34 cellular contexts compared by ENCODE assay signal in the genomic region with DNA sequence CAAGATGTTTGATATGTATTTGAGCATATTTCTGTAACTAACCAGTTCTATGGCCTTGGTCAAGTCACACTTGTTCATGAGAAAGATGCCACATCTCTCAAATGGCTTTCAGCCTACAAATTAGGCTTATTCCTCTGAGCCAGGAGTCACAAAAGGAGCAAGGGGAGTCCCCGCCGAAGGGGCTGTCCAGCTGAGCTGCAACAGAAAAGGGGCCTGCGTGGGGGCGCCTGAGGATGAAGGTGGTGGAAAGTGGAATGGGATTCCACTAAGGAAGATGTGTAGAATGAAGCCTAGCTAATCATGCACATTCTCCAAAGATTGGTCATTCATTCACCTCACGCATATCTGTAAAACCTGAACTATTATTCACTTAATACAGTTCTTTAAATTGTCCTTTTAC. TPM values are rescaled to one million over a fixed set of nuclear protein-coding genes. Genes with fewer than 3 reads are reported as not detected.
"Had no signal": no experiment of that assay in that cellular context is flagged by ENCODE, and none has a peak within 500 bp of the region (broad histone marks: within the 10 kb centered on the region; RNA-seq: fewer than 3 reads in every experiment).

No MANE protein-coding gene starts in this region.

- DNase-seq: activated B cell treated with CpG ODN at 0.5 μM for 24 hours; activated CD4-positive, alpha-beta memory T cell treated with anti-CD3 and anti-CD28 coated beads for 36 hours; activated CD4-positive, alpha-beta T cell treated with anti-CD3 and anti-CD28 coated beads for 4 hours; activated CD4-positive, alpha-beta T cell treated with anti-CD3 and anti-CD28 coated beads, Interleukin-2, amount 10 ng/mL, durations not matched to agents 24 days and 14 days; activated CD4-positive, alpha-beta T cell treated with anti-CD3 and anti-CD28 coated beads, Interleukin-2, amount 50 U/mL, for 1 hour; activated CD4-positive, alpha-beta T cell treated with anti-CD3 and anti-CD28 coated beads, Interleukin-2, amount 50 U/mL, for 4 hours; activated CD4-positive, CD25-positive, alpha-beta regulatory T cell treated with anti-CD3 and anti-CD28 coated beads, Interleukin-2, amount 50 U/mL, for 72 hours; activated CD8-positive, alpha-beta T cell treated with anti-CD3 and anti-CD28 coated beads for 36 hours; activated effector memory CD4-positive, alpha-beta T cell treated with anti-CD3 and anti-CD28 coated beads, Interleukin-2, amount 50 U/mL, for 16 hours; activated gamma-delta T cell treated with Interleukin-2 at 50 U/mL for 16 hours; activated naive CD4-positive, alpha-beta T cell; activated naive CD4-positive, alpha-beta T cell treated with anti-CD3 and anti-CD28 coated beads, Interleukin-2, amount 10 ng/mL, durations not matched to agents 7 days and 5 days; activated naive CD8-positive, alpha-beta T cell treated with anti-CD3 and anti-CD28 coated beads, Interleukin-2, amount 10 ng/mL, durations not matched to agents 7 days and 5 days; activated naive CD8-positive, alpha-beta T cell treated with anti-CD3 and anti-CD28 coated beads, Interleukin-2, amount 50 U/mL, for 24 hours; activated T-cell treated with anti-CD3 and anti-CD28 coated beads for 4 hours; activated T-cell treated with anti-CD3 and anti-CD28 coated beads, Interleukin-2, amount 50 U/mL, for 1 hour; activated T-cell treated with anti-CD3 and anti-CD28 coated beads, Interleukin-2, amount 50 U/mL, for 4 hours; activated T-cell treated with anti-CD3 and anti-CD28 coated beads, Interleukin-2, amount 50 U/mL, for 72 hours; amygdala; anterior cingulate cortex; caudate nucleus; cerebellar nuclear complex; SW 1271; T-helper 1 cell; T-helper 9 cell had no signal

- H3K36me3 Mint-ChIP-seq: activated CD4-positive, alpha-beta memory T cell treated with anti-CD3 and anti-CD28 coated beads for 36 hours; activated naive CD4-positive, alpha-beta T cell treated with anti-CD3 and anti-CD28 coated beads, Interleukin-2, amount 10 ng/mL, durations not matched to agents 7 days and 5 days; activated naive CD4-positive, alpha-beta T cell treated with anti-CD3 and anti-CD28 coated beads, Interleukin-2, amount 50 U/mL, for 24 hours; activated naive CD8-positive, alpha-beta T cell; activated naive CD8-positive, alpha-beta T cell treated with anti-CD3 and anti-CD28 coated beads, Interleukin-2, amount 10 ng/mL, durations not matched to agents 7 days and 5 days; brain had no signal

- H3K27ac Mint-ChIP-seq: activated B cell treated with CpG ODN at 0.5 μM for 24 hours; activated CD4-positive, alpha-beta memory T cell treated with anti-CD3 and anti-CD28 coated beads for 36 hours; activated CD4-positive, alpha-beta T cell treated with anti-CD3 and anti-CD28 coated beads, Interleukin-2, amount 10 ng/mL, durations not matched to agents 24 days and 14 days; activated CD8-positive, alpha-beta T cell treated with anti-CD3 and anti-CD28 coated beads for 36 hours; activated naive CD4-positive, alpha-beta T cell treated with anti-CD3 and anti-CD28 coated beads, Interleukin-2, amount 10 ng/mL, durations not matched to agents 7 days and 5 days; activated naive CD4-positive, alpha-beta T cell treated with anti-CD3 and anti-CD28 coated beads, Interleukin-2, amount 50 U/mL, for 24 hours; activated naive CD8-positive, alpha-beta T cell; activated naive CD8-positive, alpha-beta T cell treated with anti-CD3 and anti-CD28 coated beads, Interleukin-2, amount 10 ng/mL, durations not matched to agents 7 days and 5 days; activated naive CD8-positive, alpha-beta T cell treated with anti-CD3 and anti-CD28 coated beads, Interleukin-2, amount 50 U/mL, for 24 hours; activated T-cell treated with anti-CD3 and anti-CD28 coated beads, Interleukin-2, amount 50 U/mL, for 72 hours; activated T-helper 1 cell treated with anti-CD3 and anti-CD28 coated beads, Interleukin-12 subunit alpha, Interleukin-12 subunit beta, Interleukin-2, Interleukin-4 antibody, amounts not matched to agents 30 ng/mL and 10 ng/mL and 1 ng/mL, durations not matched to agents 14 hours and 24 hours and 36 hours; activated T-helper 17 cell treated with anti-CD3 and anti-CD28 coated beads, Interleukin-2, amount 50 U/mL, for 72 hours; brain; T-helper 1 cell treated with Interleukin-12 subunit alpha and Interleukin-12 subunit beta and Interleukin-4 antibody, amounts not matched to agents 30 μg/mL and 1 μg/mL, for 36 hours had no signal

- ATAC-seq: activated CD8-positive, alpha-beta T cell treated with anti-CD3 and anti-CD28 coated beads for 36 hours; activated T-cell treated with anti-CD3 and anti-CD28 coated beads, Interleukin-2, amount 50 U/mL, for 4 hours; activated T-cell treated with anti-CD3 and anti-CD28 coated beads, Interleukin-2, amount 50 U/mL, for 72 hours; activated T-helper 17 cell treated with anti-CD3 and anti-CD28 coated beads, Interleukin-2, amount 50 U/mL, for 72 hours had no signal

- H3K4me1 Mint-ChIP-seq: activated B cell treated with CpG ODN at 0.5 μM for 24 hours; activated CD4-positive, alpha-beta T cell treated with anti-CD3 and anti-CD28 coated beads, Interleukin-2, amount 10 ng/mL, durations not matched to agents 24 days and 14 days; activated naive CD4-positive, alpha-beta T cell treated with anti-CD3 and anti-CD28 coated beads, Interleukin-2, amount 10 ng/mL, durations not matched to agents 7 days and 5 days; activated naive CD4-positive, alpha-beta T cell treated with anti-CD3 and anti-CD28 coated beads, Interleukin-2, amount 50 U/mL, for 24 hours; activated naive CD8-positive, alpha-beta T cell treated with anti-CD3 and anti-CD28 coated beads, Interleukin-2, amount 10 ng/mL, durations not matched to agents 7 days and 5 days; activated naive CD8-positive, alpha-beta T cell treated with anti-CD3 and anti-CD28 coated beads, Interleukin-2, amount 50 U/mL, for 24 hours; activated T-helper 17 cell treated with anti-CD3 and anti-CD28 coated beads, Interleukin-2, amount 50 U/mL, for 72 hours; central memory CD8-positive, alpha-beta T cell had no signal

- H3K4me3 Mint-ChIP-seq: activated B cell treated with CpG ODN at 0.5 μM for 24 hours; activated CD4-positive, alpha-beta memory T cell treated with anti-CD3 and anti-CD28 coated beads for 36 hours; activated CD4-positive, alpha-beta T cell treated with anti-CD3 and anti-CD28 coated beads, Interleukin-2, amount 10 ng/mL, durations not matched to agents 24 days and 14 days; activated CD8-positive, alpha-beta T cell treated with anti-CD3 and anti-CD28 coated beads for 36 hours; activated naive CD4-positive, alpha-beta T cell treated with anti-CD3 and anti-CD28 coated beads, Interleukin-2, amount 10 ng/mL, durations not matched to agents 7 days and 5 days; activated naive CD4-positive, alpha-beta T cell treated with anti-CD3 and anti-CD28 coated beads, Interleukin-2, amount 50 U/mL, for 24 hours; activated naive CD8-positive, alpha-beta T cell; activated naive CD8-positive, alpha-beta T cell treated with anti-CD3 and anti-CD28 coated beads, Interleukin-2, amount 10 ng/mL, durations not matched to agents 7 days and 5 days; activated naive CD8-positive, alpha-beta T cell treated with anti-CD3 and anti-CD28 coated beads, Interleukin-2, amount 50 U/mL, for 24 hours; activated T-cell treated with anti-CD3 and anti-CD28 coated beads, Interleukin-2, amount 50 U/mL, for 4 hours; activated T-cell treated with anti-CD3 and anti-CD28 coated beads, Interleukin-2, amount 50 U/mL, for 72 hours; activated T-helper 1 cell treated with anti-CD3 and anti-CD28 coated beads, Interleukin-12 subunit alpha, Interleukin-12 subunit beta, Interleukin-2, Interleukin-4 antibody, amounts not matched to agents 30 ng/mL and 10 ng/mL and 1 ng/mL, durations not matched to agents 14 hours and 24 hours and 36 hours; activated T-helper 17 cell treated with anti-CD3 and anti-CD28 coated beads, Interleukin-2, amount 50 U/mL, for 72 hours; brain; central memory CD8-positive, alpha-beta T cell; T-helper 1 cell treated with Interleukin-12 subunit alpha and Interleukin-12 subunit beta and Interleukin-4 antibody, amounts not matched to agents 30 μg/mL and 1 μg/mL, for 36 hours had no signal

- H3K9me3 Mint-ChIP-seq: activated CD4-positive, alpha-beta memory T cell treated with anti-CD3 and anti-CD28 coated beads for 36 hours; activated CD4-positive, alpha-beta T cell treated with anti-CD3 and anti-CD28 coated beads, Interleukin-2, amount 10 ng/mL, durations not matched to agents 24 days and 14 days; activated CD8-positive, alpha-beta T cell treated with anti-CD3 and anti-CD28 coated beads for 36 hours; activated naive CD4-positive, alpha-beta T cell treated with anti-CD3 and anti-CD28 coated beads, Interleukin-2, amount 10 ng/mL, durations not matched to agents 7 days and 5 days; activated naive CD4-positive, alpha-beta T cell treated with anti-CD3 and anti-CD28 coated beads, Interleukin-2, amount 50 U/mL, for 24 hours; activated naive CD8-positive, alpha-beta T cell treated with anti-CD3 and anti-CD28 coated beads, Interleukin-2, amount 10 ng/mL, durations not matched to agents 7 days and 5 days; activated naive CD8-positive, alpha-beta T cell treated with anti-CD3 and anti-CD28 coated beads, Interleukin-2, amount 50 U/mL, for 24 hours; activated T-cell treated with anti-CD3 and anti-CD28 coated beads, Interleukin-2, amount 50 U/mL, for 4 hours; activated T-cell treated with anti-CD3 and anti-CD28 coated beads, Interleukin-2, amount 50 U/mL, for 72 hours; activated T-helper 1 cell treated with anti-CD3 and anti-CD28 coated beads, Interleukin-12 subunit alpha, Interleukin-12 subunit beta, Interleukin-2, Interleukin-4 antibody, amounts not matched to agents 30 ng/mL and 10 ng/mL and 1 ng/mL, durations not matched to agents 14 hours and 24 hours and 36 hours; activated T-helper 17 cell treated with anti-CD3 and anti-CD28 coated beads, Interleukin-2, amount 50 U/mL, for 72 hours; central memory CD8-positive, alpha-beta T cell; T-helper 1 cell treated with Interleukin-12 subunit alpha and Interleukin-12 subunit beta and Interleukin-4 antibody, amounts not matched to agents 30 μg/mL and 1 μg/mL, for 36 hours had no signal

RNA-seq across cellular contexts. Expression of gene ALDH1L1, which starts 19.1 kb away (rescaled TPM):
- total RNA-seq: activated B cell treated with CpG ODN at 0.5 μM for 24 hours; activated CD4-positive, alpha-beta memory T cell treated with anti-CD3 and anti-CD28 coated beads for 36 hours; activated CD4-positive, alpha-beta T cell treated with anti-CD3 and anti-CD28 coated beads, Interleukin-2, amount 10 ng/mL, durations not matched to agents 24 days and 14 days; activated CD8-positive, alpha-beta memory T cell treated with anti-CD3 and anti-CD28 coated beads for 36 hours; activated CD8-positive, alpha-beta T cell treated with anti-CD3 and anti-CD28 coated beads for 36 hours; activated naive CD8-positive, alpha-beta T cell treated with anti-CD3 and anti-CD28 coated beads, Interleukin-2, amount 10 ng/mL, durations not matched to agents 7 days and 5 days; activated T-helper 1 cell treated with anti-CD3 and anti-CD28 coated beads, Interleukin-12 subunit alpha, Interleukin-12 subunit beta, Interleukin-2, Interleukin-4 antibody, amounts not matched to agents 30 ng/mL and 10 ng/mL and 1 ng/mL, durations not matched to agents 14 hours and 24 hours and 36 hours; T-helper 2 cell treated with Interferon-gamma antibody and Interleukin-4, amounts not matched to agents 100 ng/mL and 5 ng/mL, for 36 hours had no signal
